21 cellular contexts compared by ENCODE assay signal in genomic region chr11:104462346-104462745, GRCh38.
DNase-seq lines count a peak whose midpoint lies in the region; ATAC-seq and TF ChIP-seq lines count a peak whose summit lies in the region.
"Had no signal": no experiment of that assay in that cellular context is flagged by ENCODE, and none has a peak within 500 bp of the region (broad histone marks: within the 10 kb centered on the region; RNA-seq: fewer than 3 reads in every experiment).

No MANE protein-coding gene starts in this region.

- no peak for TF ChIP-seq EP300 in transverse colon (IDR thresholded peaks at IDR 0.05; ENCODE audit: low read depth)

- no peaks in the 10 kb centered on the region for H3K36me3 ChIP-seq in transverse colon

- H3K36me3 Mint-ChIP-seq in stimulated activated effector memory CD8-positive, alpha-beta T cell treated with anti-CD3 and anti-CD28 coated beads, Interleukin-12 subunit alpha, Interleukin-12 subunit beta, amount 100 ng/mL, for 72 hours, result no peaks in the 10 kb centered on the region
- H3K36me3 Mint-ChIP-seq: stimulated activated naive B cell treated with anti-CD40 and anti-IgM and Interleukin-4, amounts not matched to agents 10 μg/mL and 1 μg/mL and 100 μg/mL, for 72 hours had no signal

- peak; percentile 86 for DNase-seq in DMS53 (lab: John Stamatoyannopoulos, UW)
- peak; percentile 3 for DNase-seq in M059J (ENCODE audit: low read depth)
- DNase-seq in brain pericyte (ENCODE audit: low read depth, low spot score), result peak; percentile 5
- peak; percentile 54 for DNase-seq in non-pigmented ciliary epithelial cell (ENCODE audit: low read depth)
- DNase-seq in transverse colon, result no peak
- DNase-seq in stimulated activated effector memory CD8-positive, alpha-beta T cell treated with anti-CD3 and anti-CD28 coated beads, Interleukin-12 subunit alpha, Interleukin-12 subunit beta, amount 100 ng/mL, for 72 hours (ENCODE audit: low spot score in 2 of 2), result no peak
- no peak for DNase-seq in SW480 (ENCODE audit: low spot score)
- DNase-seq: activated CD4-positive, CD25-positive, alpha-beta regulatory T cell treated with anti-CD3 and anti-CD28 coated beads, Interleukin-2, amount 50 U/mL, for 72 hours; activated CD8-positive, alpha-beta memory T cell treated with anti-CD3 and anti-CD28 coated beads, Interleukin-2, amount 50 U/mL, for 4 hours; activated naive CD4-positive, alpha-beta T cell treated with Interleukin-2 at 50 U/mL for 16 hours; caudate nucleus; effector memory CD8-positive, alpha-beta T cell; H7; KG1; mesendoderm; NCI-H1694; NCI-H774; stimulated activated naive B cell treated with anti-CD40 and anti-IgM and Interleukin-4, amounts not matched to agents 10 μg/mL and 1 μg/mL and 100 μg/mL, for 72 hours had no signal

- in situ Hi-C loops in transverse colon (cut with MboI; ENCODE audit: low pct_ligation_motif_present in 1 of 4, low pct_unique_long_range_greater_than_20kb in 1 of 4, low sequenced_read_pairs in 3 of 4), result no loop called here

- H3K4me3 Mint-ChIP-seq in stimulated activated effector memory CD8-positive, alpha-beta T cell treated with anti-CD3 and anti-CD28 coated beads, Interleukin-12 subunit alpha, Interleukin-12 subunit beta, amount 100 ng/mL, for 72 hours, result no peak overlapping the region
- H3K4me3 Mint-ChIP-seq: effector memory CD8-positive, alpha-beta T cell; stimulated activated naive B cell treated with anti-CD40 and anti-IgM and Interleukin-4, amounts not matched to agents 10 μg/mL and 1 μg/mL and 100 μg/mL, for 72 hours; T-helper 1 cell treated with Interleukin-12 subunit alpha and Interleukin-12 subunit beta and Interleukin-4 antibody, amounts not matched to agents 30 μg/mL and 1 μg/mL, for 36 hours had no signal

- no peaks in the 10 kb centered on the region for H3K9me3 ChIP-seq in transverse colon

- TF ChIP-seq POLR2A in transverse colon (IDR thresholded peaks at IDR 0.05), result no peak

- no peak overlapping the region for H3K27ac ChIP-seq in transverse colon
- H3K27ac ChIP-seq: C4-2B, RWPE1 had no signal

- H3K4me3 ChIP-seq in transverse colon, result no peak overlapping the region

- TF ChIP-seq CTCF in transverse colon (IDR thresholded peaks at IDR 0.05), result no peak

- intact Hi-C loops in transverse colon (cut with DNase I; ENCODE audit: low total_unique reads), result no loop called here

- no peak for ATAC-seq in stimulated activated effector memory CD8-positive, alpha-beta T cell treated with anti-CD3 and anti-CD28 coated beads, Interleukin-12 subunit alpha, Interleukin-12 subunit beta, amount 100 ng/mL, for 72 hours
- ATAC-seq: effector memory CD8-positive, alpha-beta T cell; stimulated activated naive B cell treated with anti-CD40 and anti-IgM and Interleukin-4, amounts not matched to agents 10 μg/mL and 1 μg/mL and 100 μg/mL, for 72 hours had no signal

- no peaks in the 10 kb centered on the region for H3K4me1 ChIP-seq in transverse colon

- no peaks in the 10 kb centered on the region for H3K27me3 ChIP-seq in transverse colon

- 60 to 75% methylated on average over 2 of the region's 2 CpGs for WGBS in transverse colon (ENCODE audit: low coverage in 1 of 2), 2 donors

- no peaks in the 10 kb centered on the region for H3K4me1 Mint-ChIP-seq in stimulated activated effector memory CD8-positive, alpha-beta T cell treated with anti-CD3 and anti-CD28 coated beads, Interleukin-12 subunit alpha, Interleukin-12 subunit beta, amount 100 ng/mL, for 72 hours
- H3K4me1 Mint-ChIP-seq: stimulated activated naive B cell treated with anti-CD40 and anti-IgM and Interleukin-4, amounts not matched to agents 10 μg/mL and 1 μg/mL and 100 μg/mL, for 72 hours had no signal

- no peaks in the 10 kb centered on the region for H3K9me3 Mint-ChIP-seq in stimulated activated effector memory CD8-positive, alpha-beta T cell treated with anti-CD3 and anti-CD28 coated beads, Interleukin-12 subunit alpha, Interleukin-12 subunit beta, amount 100 ng/mL, for 72 hours
- H3K9me3 Mint-ChIP-seq: effector memory CD8-positive, alpha-beta T cell; stimulated activated naive B cell treated with anti-CD40 and anti-IgM and Interleukin-4, amounts not matched to agents 10 μg/mL and 1 μg/mL and 100 μg/mL, for 72 hours; T-helper 1 cell treated with Interleukin-12 subunit alpha and Interleukin-12 subunit beta and Interleukin-4 antibody, amounts not matched to agents 30 μg/mL and 1 μg/mL, for 36 hours had no signal

- no peak overlapping the region for H3K27ac Mint-ChIP-seq in stimulated activated effector memory CD8-positive, alpha-beta T cell treated with anti-CD3 and anti-CD28 coated beads, Interleukin-12 subunit alpha, Interleukin-12 subunit beta, amount 100 ng/mL, for 72 hours
- H3K27ac Mint-ChIP-seq: effector memory CD8-positive, alpha-beta T cell; stimulated activated naive B cell treated with anti-CD40 and anti-IgM and Interleukin-4, amounts not matched to agents 10 μg/mL and 1 μg/mL and 100 μg/mL, for 72 hours; T-helper 1 cell treated with Interleukin-12 subunit alpha and Interleukin-12 subunit beta and Interleukin-4 antibody, amounts not matched to agents 30 μg/mL and 1 μg/mL, for 36 hours had no signal

Comparison
In these comparisons a context has a peak if more than half of its experiments do, and no peak if none do; other contexts are left out.
1. DNase-seq: peak in DMS53 (single experiment), M059J (single experiment), brain pericyte (single experiment) and non-pigmented ciliary epithelial cell (single experiment); none in transverse colon (single experiment), stimulated activated effector memory CD8-positive, alpha-beta T cell treated with anti-CD3 and anti-CD28 coated beads, Interleukin-12 subunit alpha, Interleukin-12 subunit beta, amount 100 ng/mL, for 72 hours (0 of 2) and SW480 (single experiment).